In the genomic region with DNA sequence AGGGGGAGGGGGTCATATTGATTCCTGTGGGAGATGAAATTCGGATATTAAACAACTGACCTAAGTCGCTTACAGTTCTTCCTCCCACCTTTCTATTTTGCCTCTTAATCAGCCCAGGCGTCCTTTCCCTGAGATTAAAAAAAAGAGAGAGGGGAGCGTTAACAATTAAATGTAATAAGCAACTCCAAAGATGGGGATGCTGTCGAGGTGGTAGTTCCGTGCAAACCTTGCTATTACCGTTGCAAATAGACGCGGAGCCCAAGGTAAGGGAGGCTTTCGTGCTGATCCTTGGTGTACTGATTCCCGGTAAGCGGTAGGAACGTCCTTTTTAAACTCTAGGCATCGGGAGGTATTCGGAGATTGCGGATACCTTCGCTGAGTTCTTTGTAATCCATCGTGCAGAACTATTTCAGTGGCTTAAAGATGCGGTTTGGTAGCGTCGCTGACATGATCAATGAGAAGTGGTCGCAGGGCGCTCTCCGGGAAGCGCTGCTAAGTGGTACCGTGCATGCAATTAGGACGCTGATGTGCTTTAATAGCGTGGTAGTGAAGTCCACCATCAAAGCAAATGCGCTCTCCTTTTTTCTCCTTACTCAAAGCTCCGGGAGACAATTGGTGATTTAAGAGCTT, we compare ENCODE assay signal across 1 cellular context.
TF ChIP-seq lines count a peak whose summit lies in the region.

No MANE protein-coding gene starts in this region.

TF ChIP-seq in HepG2, 621 proteins besides CTCF, POLR2A, EP300 and RAD21 (continued from another document):
- TF ChIP-seq, protein P1, sequence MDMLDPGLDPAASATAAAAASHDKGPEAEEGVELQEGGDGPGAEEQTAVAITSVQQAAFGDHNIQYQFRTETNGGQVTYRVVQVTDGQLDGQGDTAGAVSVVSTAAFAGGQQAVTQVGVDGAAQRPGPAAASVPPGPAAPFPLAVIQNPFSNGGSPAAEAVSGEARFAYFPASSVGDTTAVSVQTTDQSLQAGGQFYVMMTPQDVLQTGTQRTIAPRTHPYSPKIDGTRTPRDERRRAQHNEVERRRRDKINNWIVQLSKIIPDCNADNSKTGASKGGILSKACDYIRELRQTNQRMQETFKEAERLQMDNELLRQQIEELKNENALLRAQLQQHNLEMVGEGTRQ (IDR thresholded peaks at IDR 0.05; ENCODE audit: low read depth, low read length) = no peak
- TF ChIP-seq, protein P1 (CRISPR knock-in tag; IDR thresholded peaks at IDR 0.05; ENCODE audit: borderline replicate concordance) = no peak
- TF ChIP-seq MATR3 (CRISPR knock-in tag; IDR thresholded peaks at IDR 0.05) = no peak
- TF ChIP-seq, protein P2, sequence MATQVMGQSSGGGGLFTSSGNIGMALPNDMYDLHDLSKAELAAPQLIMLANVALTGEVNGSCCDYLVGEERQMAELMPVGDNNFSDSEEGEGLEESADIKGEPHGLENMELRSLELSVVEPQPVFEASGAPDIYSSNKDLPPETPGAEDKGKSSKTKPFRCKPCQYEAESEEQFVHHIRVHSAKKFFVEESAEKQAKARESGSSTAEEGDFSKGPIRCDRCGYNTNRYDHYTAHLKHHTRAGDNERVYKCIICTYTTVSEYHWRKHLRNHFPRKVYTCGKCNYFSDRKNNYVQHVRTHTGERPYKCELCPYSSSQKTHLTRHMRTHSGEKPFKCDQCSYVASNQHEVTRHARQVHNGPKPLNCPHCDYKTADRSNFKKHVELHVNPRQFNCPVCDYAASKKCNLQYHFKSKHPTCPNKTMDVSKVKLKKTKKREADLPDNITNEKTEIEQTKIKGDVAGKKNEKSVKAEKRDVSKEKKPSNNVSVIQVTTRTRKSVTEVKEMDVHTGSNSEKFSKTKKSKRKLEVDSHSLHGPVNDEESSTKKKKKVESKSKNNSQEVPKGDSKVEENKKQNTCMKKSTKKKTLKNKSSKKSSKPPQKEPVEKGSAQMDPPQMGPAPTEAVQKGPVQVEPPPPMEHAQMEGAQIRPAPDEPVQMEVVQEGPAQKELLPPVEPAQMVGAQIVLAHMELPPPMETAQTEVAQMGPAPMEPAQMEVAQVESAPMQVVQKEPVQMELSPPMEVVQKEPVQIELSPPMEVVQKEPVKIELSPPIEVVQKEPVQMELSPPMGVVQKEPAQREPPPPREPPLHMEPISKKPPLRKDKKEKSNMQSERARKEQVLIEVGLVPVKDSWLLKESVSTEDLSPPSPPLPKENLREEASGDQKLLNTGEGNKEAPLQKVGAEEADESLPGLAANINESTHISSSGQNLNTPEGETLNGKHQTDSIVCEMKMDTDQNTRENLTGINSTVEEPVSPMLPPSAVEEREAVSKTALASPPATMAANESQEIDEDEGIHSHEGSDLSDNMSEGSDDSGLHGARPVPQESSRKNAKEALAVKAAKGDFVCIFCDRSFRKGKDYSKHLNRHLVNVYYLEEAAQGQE (IDR thresholded peaks at IDR 0.05; ENCODE audit: borderline replicate concordance in 1 of 2, low read depth in 1 of 2, low read length in 2 of 2) = no peak
- TF ChIP-seq, protein P3, sequence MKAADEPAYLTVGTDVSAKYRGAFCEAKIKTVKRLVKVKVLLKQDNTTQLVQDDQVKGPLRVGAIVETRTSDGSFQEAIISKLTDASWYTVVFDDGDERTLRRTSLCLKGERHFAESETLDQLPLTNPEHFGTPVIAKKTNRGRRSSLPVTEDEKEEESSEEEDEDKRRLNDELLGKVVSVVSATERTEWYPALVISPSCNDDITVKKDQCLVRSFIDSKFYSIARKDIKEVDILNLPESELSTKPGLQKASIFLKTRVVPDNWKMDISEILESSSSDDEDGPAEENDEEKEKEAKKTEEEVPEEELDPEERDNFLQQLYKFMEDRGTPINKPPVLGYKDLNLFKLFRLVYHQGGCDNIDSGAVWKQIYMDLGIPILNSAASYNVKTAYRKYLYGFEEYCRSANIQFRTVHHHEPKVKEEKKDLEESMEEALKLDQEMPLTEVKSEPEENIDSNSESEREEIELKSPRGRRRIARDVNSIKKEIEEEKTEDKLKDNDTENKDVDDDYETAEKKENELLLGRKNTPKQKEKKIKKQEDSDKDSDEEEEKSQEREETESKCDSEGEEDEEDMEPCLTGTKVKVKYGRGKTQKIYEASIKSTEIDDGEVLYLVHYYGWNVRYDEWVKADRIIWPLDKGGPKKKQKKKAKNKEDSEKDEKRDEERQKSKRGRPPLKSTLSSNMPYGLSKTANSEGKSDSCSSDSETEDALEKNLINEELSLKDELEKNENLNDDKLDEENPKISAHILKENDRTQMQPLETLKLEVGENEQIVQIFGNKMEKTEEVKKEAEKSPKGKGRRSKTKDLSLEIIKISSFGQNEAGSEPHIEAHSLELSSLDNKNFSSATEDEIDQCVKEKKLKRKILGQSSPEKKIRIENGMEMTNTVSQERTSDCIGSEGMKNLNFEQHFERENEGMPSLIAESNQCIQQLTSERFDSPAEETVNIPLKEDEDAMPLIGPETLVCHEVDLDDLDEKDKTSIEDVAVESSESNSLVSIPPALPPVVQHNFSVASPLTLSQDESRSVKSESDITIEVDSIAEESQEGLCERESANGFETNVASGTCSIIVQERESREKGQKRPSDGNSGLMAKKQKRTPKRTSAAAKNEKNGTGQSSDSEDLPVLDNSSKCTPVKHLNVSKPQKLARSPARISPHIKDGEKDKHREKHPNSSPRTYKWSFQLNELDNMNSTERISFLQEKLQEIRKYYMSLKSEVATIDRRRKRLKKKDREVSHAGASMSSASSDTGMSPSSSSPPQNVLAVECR (CRISPR knock-in tag; IDR thresholded peaks at IDR 0.05; ENCODE audit: borderline replicate concordance) = no peak
- TF ChIP-seq ZNF138 (CRISPR knock-in tag; IDR thresholded peaks at IDR 0.05; ENCODE audit: low read depth) = no peak
- TF ChIP-seq JARID2 (CRISPR knock-in tag; IDR thresholded peaks at IDR 0.05; ENCODE audit: insufficient replicate concordance) = no peak
TF ChIP-seq in HepG2: peak in this region for 0.
